In genomic region chr1:18950415-18951026, GRCh38 we compare ENCODE assay signal across 1 cellular context.
TF ChIP-seq lines count a peak whose summit lies in the region.

No MANE protein-coding gene starts in this region.

TF ChIP-seq in HepG2, 621 proteins besides CTCF, POLR2A, EP300 and RAD21 (continued from another document and continues in another):
- peak; percentile 67; the same call in 1 of the 2 replicates for TF ChIP-seq MAX (IDR thresholded peaks at IDR 0.05)
- TF ChIP-seq GABPA (IDR thresholded peaks at IDR 0.05; ENCODE audit: low read depth, low read length): no peak
- no peak for TF ChIP-seq GABPA (CRISPR knock-in tag; IDR thresholded peaks at IDR 0.05; ENCODE audit: low read depth)
- no peak for TF ChIP-seq ZBTB2 (CRISPR knock-in tag; IDR thresholded peaks at IDR 0.05; ENCODE audit: low read depth)
- peak; percentile 81; the same call in 1 of the 2 replicates for TF ChIP-seq TFAP4 (IDR thresholded peaks at IDR 0.05; ENCODE audit: borderline replicate concordance, low read depth)
- no peak for TF ChIP-seq EED (CRISPR knock-in tag; IDR thresholded peaks at IDR 0.05)
- no peak for TF ChIP-seq RAD51 (IDR thresholded peaks at IDR 0.05; ENCODE audit: borderline replicate concordance)
- no peak for TF ChIP-seq KIAA2018 (CRISPR knock-in tag; IDR thresholded peaks at IDR 0.05; ENCODE audit: borderline replicate concordance)
- no peak for TF ChIP-seq RBM22 (optimal IDR thresholded peaks at IDR 0.05; ENCODE audit: low read length)
- TF ChIP-seq GTF3A (CRISPR knock-in tag; conservative IDR thresholded peaks at IDR 0.05): no peak
- TF ChIP-seq KLF11 (CRISPR knock-in tag; IDR thresholded peaks at IDR 0.05): no peak
- no peak for TF ChIP-seq ZNF18 (CRISPR knock-in tag; IDR thresholded peaks at IDR 0.05; ENCODE audit: insufficient replicate concordance)
- TF ChIP-seq ZNF329 (CRISPR knock-in tag; IDR thresholded peaks at IDR 0.05; ENCODE audit: low read depth): no peak
- TF ChIP-seq ZNF563 (CRISPR knock-in tag; IDR thresholded peaks at IDR 0.05): no peak
- no peak for TF ChIP-seq HIC2 (CRISPR knock-in tag; IDR thresholded peaks at IDR 0.05; ENCODE audit: low read depth)
- no peak for TF ChIP-seq ZNF589 (CRISPR knock-in tag; conservative IDR thresholded peaks at IDR 0.05)
- no peak for TF ChIP-seq NONO (IDR thresholded peaks at IDR 0.05)
- no peak for TF ChIP-seq NONO (CRISPR knock-in tag; conservative IDR thresholded peaks at IDR 0.05)
- no peak for TF ChIP-seq RBFOX2 (IDR thresholded peaks at IDR 0.05; ENCODE audit: low read depth, low read length)
- no peak for TF ChIP-seq ZNF556 (CRISPR knock-in tag; IDR thresholded peaks at IDR 0.05; ENCODE audit: borderline replicate concordance)
- TF ChIP-seq XBP1 (CRISPR knock-in tag; IDR thresholded peaks at IDR 0.05): no peak
- no peak for TF ChIP-seq NFYB (CRISPR knock-in tag; IDR thresholded peaks at IDR 0.05)
- TF ChIP-seq ZNF343 (CRISPR knock-in tag; IDR thresholded peaks at IDR 0.05): no peak
- 0 out of 2 replicates have a peak, but pooled peaks have one; percentile 56 for TF ChIP-seq ISX (CRISPR knock-in tag; conservative IDR thresholded peaks at IDR 0.05)
- TF ChIP-seq NPAS2 (CRISPR knock-in tag; IDR thresholded peaks at IDR 0.05; ENCODE audit: borderline replicate concordance): no peak
- no peak for TF ChIP-seq NR2F6 (IDR thresholded peaks at IDR 0.05)
- 0 out of 2 replicates have a peak, but pooled peaks have one; percentile 10 for TF ChIP-seq NR2F6 (CRISPR knock-in tag; IDR thresholded peaks at IDR 0.05)
- no peak for TF ChIP-seq ZNF136 (CRISPR knock-in tag; IDR thresholded peaks at IDR 0.05; ENCODE audit: low read depth)
- TF ChIP-seq HOXA3 (CRISPR knock-in tag; IDR thresholded peaks at IDR 0.05): peak; percentile 52
- TF ChIP-seq ZBTB49 (CRISPR knock-in tag; IDR thresholded peaks at IDR 0.05; ENCODE audit: borderline replicate concordance): no peak
- TF ChIP-seq TCF7 (IDR thresholded peaks at IDR 0.05; ENCODE audit: low read depth): no peak
- TF ChIP-seq TCF7L2 (IDR thresholded peaks at IDR 0.05; ENCODE audit: low read depth, low read length): no peak
- no peak for TF ChIP-seq ZFYVE20 (CRISPR knock-in tag; IDR thresholded peaks at IDR 0.05; ENCODE audit: borderline replicate concordance, low read depth)
- TF ChIP-seq ZFY (CRISPR knock-in tag; IDR thresholded peaks at IDR 0.05): no peak
- TF ChIP-seq THAP7 (CRISPR knock-in tag; IDR thresholded peaks at IDR 0.05): 0 out of 2 replicates have a peak, but pooled peaks have one; percentile 59
- peak; percentile 11; the same call in 1 of the 2 replicates for TF ChIP-seq CREM (IDR thresholded peaks at IDR 0.05)
- TF ChIP-seq CREM (CRISPR knock-in tag; IDR thresholded peaks at IDR 0.05): no peak
- TF ChIP-seq SKI (IDR thresholded peaks at IDR 0.05; ENCODE audit: partially characterized antibody): no peak
- no peak for TF ChIP-seq GFI1 (CRISPR knock-in tag; IDR thresholded peaks at IDR 0.05; ENCODE audit: borderline replicate concordance)
- no peak for TF ChIP-seq ZBTB26 (CRISPR knock-in tag; IDR thresholded peaks at IDR 0.05; ENCODE audit: borderline replicate concordance)
- TF ChIP-seq TOE1 (CRISPR knock-in tag; IDR thresholded peaks at IDR 0.05): no peak
